ENCODE assay signal across 8 cellular contexts in the genomic region with DNA sequence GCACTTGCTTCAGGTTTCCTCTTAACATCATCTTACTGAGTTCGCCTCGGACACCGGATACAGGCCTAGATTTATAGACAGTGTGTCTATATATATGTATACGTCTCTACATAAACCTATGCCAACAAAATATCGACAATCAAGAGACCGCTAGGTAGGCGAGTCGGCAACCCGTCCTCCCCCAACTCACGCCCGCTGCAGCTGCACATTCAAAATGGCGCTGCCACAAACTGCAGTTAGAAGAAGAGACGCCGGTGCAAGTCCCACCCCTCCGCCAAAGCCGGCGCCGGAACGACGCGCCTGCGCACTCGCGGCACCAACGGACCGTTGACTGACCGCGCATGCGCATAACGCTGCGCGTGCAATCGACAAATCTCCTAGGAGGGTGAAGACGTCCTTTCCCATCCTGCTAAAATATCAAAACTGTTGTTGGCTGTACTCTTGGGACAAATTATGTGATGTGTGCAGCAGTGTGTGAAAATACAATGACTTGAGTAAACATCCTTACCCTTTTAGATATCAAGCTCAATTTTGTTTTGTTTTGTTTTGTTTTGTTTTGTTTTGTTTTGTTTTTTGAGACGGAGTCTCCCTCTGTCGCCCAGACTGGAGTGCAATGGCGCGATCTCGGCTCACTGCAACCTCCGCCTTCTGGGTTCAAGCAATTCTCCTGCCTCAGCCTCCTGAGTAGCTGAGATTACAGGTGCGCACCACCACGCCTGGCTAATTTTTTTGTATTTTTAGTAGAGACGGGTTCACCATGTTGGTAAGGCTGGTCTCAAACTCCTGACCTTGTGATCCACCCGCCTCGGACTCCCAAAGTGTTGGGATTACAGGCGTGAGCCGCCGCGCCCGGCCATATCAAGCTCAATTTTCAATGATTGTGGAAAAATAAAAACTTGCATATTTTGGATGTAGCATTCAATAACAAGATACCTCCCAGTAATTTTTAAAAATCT. TPM values are rescaled to one million over a fixed set of nuclear protein-coding genes. Genes with fewer than 3 reads are reported as not detected.
DNase-seq lines count a peak whose midpoint lies in the region; ATAC-seq and TF ChIP-seq lines count a peak whose summit lies in the region.
"Not testable (repeated sequence)": the region's sequence is repeated elsewhere in the genome, so short reads cannot be mapped to it uniquely, and the experiment has no call there.

A gene with protein sequence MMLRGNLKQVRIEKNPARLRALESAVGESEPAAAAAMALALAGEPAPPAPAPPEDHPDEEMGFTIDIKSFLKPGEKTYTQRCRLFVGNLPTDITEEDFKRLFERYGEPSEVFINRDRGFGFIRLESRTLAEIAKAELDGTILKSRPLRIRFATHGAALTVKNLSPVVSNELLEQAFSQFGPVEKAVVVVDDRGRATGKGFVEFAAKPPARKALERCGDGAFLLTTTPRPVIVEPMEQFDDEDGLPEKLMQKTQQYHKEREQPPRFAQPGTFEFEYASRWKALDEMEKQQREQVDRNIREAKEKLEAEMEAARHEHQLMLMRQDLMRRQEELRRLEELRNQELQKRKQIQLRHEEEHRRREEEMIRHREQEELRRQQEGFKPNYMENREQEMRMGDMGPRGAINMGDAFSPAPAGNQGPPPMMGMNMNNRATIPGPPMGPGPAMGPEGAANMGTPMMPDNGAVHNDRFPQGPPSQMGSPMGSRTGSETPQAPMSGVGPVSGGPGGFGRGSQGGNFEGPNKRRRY (minus strand): TSS at position 219 of the 956 bp plus-strand sequence. CDS start 188 bp downstream, at position 31.

- intact Hi-C loops in activated T-helper 2 cell treated with anti-CD3 and anti-CD28 coated beads, Interferon-gamma antibody, Interleukin-2, Interleukin-4, amounts not matched to agents 10 μg/mL and 5 μg/mL and 100 μg/mL, durations not matched to agents 14 hours and 24 hours and 36 hours (cut with micrococcal nuclease) = loop anchor here (1.0 to 2.0 kb wide), 3 partner anchors 80 to 177 kb away; a partner anchor contains a TSS
- intact Hi-C loops in naive thymus-derived CD4-positive, alpha-beta T cell (cut with micrococcal nuclease) = loop anchor here (1.0 to 10.0 kb wide), 10 partner anchors 44 to 1822 kb away; a partner anchor contains a TSS

- not testable (repeated sequence) for H3K36me3 Mint-ChIP-seq in activated T-helper 2 cell treated with anti-CD3 and anti-CD28 coated beads, Interferon-gamma antibody, Interleukin-2, Interleukin-4, amounts not matched to agents 10 μg/mL and 5 μg/mL and 100 μg/mL, durations not matched to agents 14 hours and 24 hours and 36 hours (ENCODE audit: low read depth)
- peaks cover 0 to 14% (median 8%) of the 10 kb centered on the region in 5 donors for H3K36me3 Mint-ChIP-seq in naive thymus-derived CD4-positive, alpha-beta T cell
- H3K36me3 Mint-ChIP-seq in stimulated activated naive B cell treated with anti-CD40 and anti-IgM and Interleukin-4, amounts not matched to agents 10 μg/mL and 1 μg/mL and 100 μg/mL, for 72 hours = peaks cover 7 to 20% of the 10 kb centered on the region in 2 donors

- POLR2A ChIA-PET in naive thymus-derived CD4-positive, alpha-beta T cell (lab: Charles Lee) = interaction anchor here (0.6 to 3.5 kb wide), 11 partner anchors 11 to 177 kb away, joined by 3 to 48 read pairs (median 4); a partner anchor contains a TSS

- not testable (repeated sequence) for H3F3A ChIP-seq in DOHH2 (ENCODE audit: control insufficient read depth, insufficient read depth)

- H3K27me3 ChIP-seq in DOHH2 (ENCODE audit: control insufficient read depth, low read length); RWPE2 (ENCODE audit: insufficient read depth, poor library complexity, severe bottlenecking); fibroblast of lung (ENCODE audit: control insufficient read depth, insufficient read depth, low read length); naive thymus-derived CD4-positive, alpha-beta T cell (ENCODE audit: control insufficient read depth in 2 of 2, insufficient read depth in 2 of 2, low read length in 2 of 2): not testable (repeated sequence)

- not testable (repeated sequence) for H4K20me1 ChIP-seq in DOHH2 (ENCODE audit: control insufficient read depth, insufficient read depth, low read depth, low read length); fibroblast of lung (ENCODE audit: control insufficient read depth, extremely low read depth, insufficient read depth, low read length)

- CTCF ChIA-PET in naive thymus-derived CD4-positive, alpha-beta T cell (lab: Charles Lee) = interaction anchor here (0.6 kb wide), 1 partner anchor 79 kb away, joined by 3 read pairs; no protein-coding TSS in a partner anchor

- H3K79me2 ChIP-seq in DOHH2 (ENCODE audit: control insufficient read depth, low read length) = peaks cover 24% of the 10 kb centered on the region
- H3K79me2 ChIP-seq in fibroblast of lung (ENCODE audit: control insufficient read depth, insufficient read depth, low read length) = peaks cover 21% of the 10 kb centered on the region

- TF ChIP-seq CTCF in DOHH2 (IDR thresholded peaks at IDR 0.05; ENCODE audit: low read depth, low read length, poor library complexity, severe bottlenecking); RWPE2 (IDR thresholded peaks at IDR 0.05; ENCODE audit: poor library complexity, severe bottlenecking); fibroblast of lung (conservative IDR thresholded peaks at IDR 0.05 in 1 of 2, IDR thresholded peaks at IDR 0.05 in 1 of 2; ENCODE audit: low read depth in 1 of 2, low read length in 2 of 2): not testable (repeated sequence)

- H3K4me1 Mint-ChIP-seq in activated T-helper 2 cell treated with anti-CD3 and anti-CD28 coated beads, Interferon-gamma antibody, Interleukin-2, Interleukin-4, amounts not matched to agents 10 μg/mL and 5 μg/mL and 100 μg/mL, durations not matched to agents 14 hours and 24 hours and 36 hours (ENCODE audit: low read depth); stimulated activated naive B cell treated with anti-CD40 and anti-IgM and Interleukin-4, amounts not matched to agents 10 μg/mL and 1 μg/mL and 100 μg/mL, for 72 hours: not testable (repeated sequence)
- H3K4me1 Mint-ChIP-seq in naive thymus-derived CD4-positive, alpha-beta T cell = peaks cover 0 to 13% (median 10%) of the 10 kb centered on the region in 7 donors

- H3K27ac Mint-ChIP-seq in activated T-helper 2 cell treated with anti-CD3 and anti-CD28 coated beads, Interferon-gamma antibody, Interleukin-2, Interleukin-4, amounts not matched to agents 10 μg/mL and 5 μg/mL and 100 μg/mL, durations not matched to agents 14 hours and 24 hours and 36 hours = peak within 1 kb of the TSS; percentile 97
- peak within 1 kb of the TSS; percentile 96 to 100 (median 99) for H3K27ac Mint-ChIP-seq in naive thymus-derived CD4-positive, alpha-beta T cell
- H3K27ac Mint-ChIP-seq in stimulated activated naive B cell treated with anti-CD40 and anti-IgM and Interleukin-4, amounts not matched to agents 10 μg/mL and 1 μg/mL and 100 μg/mL, for 72 hours = peak within 1 kb of the TSS; percentile 99

- H3K9me3 ChIP-seq in DOHH2 (ENCODE audit: control insufficient read depth, insufficient read depth, low read length); RWPE2 (ENCODE audit: severe bottlenecking); fibroblast of lung (ENCODE audit: control insufficient read depth, insufficient read depth, low read depth, low read length); naive thymus-derived CD4-positive, alpha-beta T cell (ENCODE audit: control insufficient read depth in 2 of 3, low read length in 3 of 3): not testable (repeated sequence)

- H3K4me2 ChIP-seq in DOHH2 (ENCODE audit: low read length) = peak within 1 kb of the TSS; percentile 60
- peak within 1 kb of the TSS; percentile 85 for H3K4me2 ChIP-seq in fibroblast of lung (ENCODE audit: extremely low read depth, insufficient read depth, low read length)

- peak within 1 kb of the TSS; percentile 85 for H2AFZ ChIP-seq in fibroblast of lung (ENCODE audit: low read length)

- H3K4me3 ChIP-seq in DOHH2 (ENCODE audit: low read length) (peak within 1 kb of the TSS; percentile 88), RWPE2 (ENCODE audit: severe bottlenecking) (peak within 1 kb of the TSS; percentile 70), fibroblast of lung (replicated peaks in 1 of 4; ENCODE audit: control extremely low read depth in 1 of 4, insufficient read depth in 1 of 4, low read depth in 3 of 4, low read length in 4 of 4) (peak within 1 kb of the TSS; percentile 71 to 97 (median 88))
- peak within 1 kb of the TSS; percentile 99 for H3K4me3 ChIP-seq in naive thymus-derived CD4-positive, alpha-beta T cell (ENCODE audit: low read length)

- peak within 1 kb of the TSS; percentile 93 for H3K4me3 Mint-ChIP-seq in activated T-helper 2 cell treated with anti-CD3 and anti-CD28 coated beads, Interferon-gamma antibody, Interleukin-2, Interleukin-4, amounts not matched to agents 10 μg/mL and 5 μg/mL and 100 μg/mL, durations not matched to agents 14 hours and 24 hours and 36 hours (ENCODE audit: low read depth)
- peak within 1 kb of the TSS; percentile 96 to 100 (median 98) for H3K4me3 Mint-ChIP-seq in naive thymus-derived CD4-positive, alpha-beta T cell
- H3K4me3 Mint-ChIP-seq in stimulated activated naive B cell treated with anti-CD40 and anti-IgM and Interleukin-4, amounts not matched to agents 10 μg/mL and 1 μg/mL and 100 μg/mL, for 72 hours = peak within 1 kb of the TSS; percentile 96 to 97

- peak; percentile 88 for ATAC-seq in RWPE2 (ENCODE audit: low read depth)
- ATAC-seq in naive thymus-derived CD4-positive, alpha-beta T cell = peak; percentile 93
- peak; percentile 90 to 93 for ATAC-seq in stimulated activated naive B cell treated with anti-CD40 and anti-IgM and Interleukin-4, amounts not matched to agents 10 μg/mL and 1 μg/mL and 100 μg/mL, for 72 hours (replicated peaks)

- H3K27ac ChIP-seq in DOHH2 (ENCODE audit: low read depth, low read length) = peak within 1 kb of the TSS; percentile 71
- peak within 1 kb of the TSS; percentile 62 for H3K27ac ChIP-seq in RWPE2 (ENCODE audit: poor library complexity, severe bottlenecking)
- H3K27ac ChIP-seq in fibroblast of lung (ENCODE audit: insufficient read depth, low read length) = peak within 1 kb of the TSS; percentile 96
- H3K27ac ChIP-seq in naive thymus-derived CD4-positive, alpha-beta T cell (ENCODE audit: low read depth, low read length) = peak within 1 kb of the TSS; percentile 98

- H3K9me2 ChIP-seq in DOHH2 (replicated peaks; ENCODE audit: control insufficient read depth, low read length) = not testable (repeated sequence)

- H3K9ac ChIP-seq in fibroblast of lung (ENCODE audit: insufficient read depth, low read length) = peak within 1 kb of the TSS; percentile 96

- not testable (repeated sequence) for H3K27me3 Mint-ChIP-seq in activated T-helper 2 cell treated with anti-CD3 and anti-CD28 coated beads, Interferon-gamma antibody, Interleukin-2, Interleukin-4, amounts not matched to agents 10 μg/mL and 5 μg/mL and 100 μg/mL, durations not matched to agents 14 hours and 24 hours and 36 hours (ENCODE audit: low read depth); naive thymus-derived CD4-positive, alpha-beta T cell; stimulated activated naive B cell treated with anti-CD40 and anti-IgM and Interleukin-4, amounts not matched to agents 10 μg/mL and 1 μg/mL and 100 μg/mL, for 72 hours

- DNase-seq in GOT3 (lab: John Stamatoyannopoulos, UW) = peak; percentile 77
- peak; percentile 98 for DNase-seq in LoVo (ENCODE audit: low spot score)
- DNase-seq in RWPE2 (ENCODE audit: low spot score) = peak; percentile 89
- DNase-seq in activated T-helper 2 cell treated with anti-CD3 and anti-CD28 coated beads, Interferon-gamma antibody, Interleukin-2, Interleukin-4, amounts not matched to agents 10 μg/mL and 5 μg/mL and 100 μg/mL, durations not matched to agents 14 hours and 24 hours and 36 hours (ENCODE audit: low spot score) = peak; percentile 95
- peak; percentile 89 to 94 for DNase-seq in fibroblast of lung (ENCODE audit: low read depth in 2 of 2)
- peak; percentile 93 to 96 (median 94) for DNase-seq in naive thymus-derived CD4-positive, alpha-beta T cell
- peak; percentile 93 for DNase-seq in stimulated activated naive B cell treated with anti-CD40 and anti-IgM and Interleukin-4, amounts not matched to agents 10 μg/mL and 1 μg/mL and 100 μg/mL, for 72 hours

- H3K9me3 Mint-ChIP-seq in activated T-helper 2 cell treated with anti-CD3 and anti-CD28 coated beads, Interferon-gamma antibody, Interleukin-2, Interleukin-4, amounts not matched to agents 10 μg/mL and 5 μg/mL and 100 μg/mL, durations not matched to agents 14 hours and 24 hours and 36 hours; naive thymus-derived CD4-positive, alpha-beta T cell; stimulated activated naive B cell treated with anti-CD40 and anti-IgM and Interleukin-4, amounts not matched to agents 10 μg/mL and 1 μg/mL and 100 μg/mL, for 72 hours: not testable (repeated sequence)

- peaks cover 11% of the 10 kb centered on the region for H3K4me1 ChIP-seq in DOHH2 (ENCODE audit: control insufficient read depth, low read length)
- not testable (repeated sequence) for H3K4me1 ChIP-seq in RWPE2 (ENCODE audit: insufficient read depth, poor library complexity, severe bottlenecking); fibroblast of lung (ENCODE audit: control insufficient read depth, extremely low read depth, insufficient read depth, low read length); naive thymus-derived CD4-positive, alpha-beta T cell (ENCODE audit: control insufficient read depth in 2 of 2, insufficient read depth in 2 of 2, low read length in 2 of 2)

- H3K36me3 ChIP-seq in DOHH2 (ENCODE audit: control insufficient read depth, low read length) (peaks cover 20% of the 10 kb centered on the region), RWPE2 (ENCODE audit: low read depth) (peaks cover 16% of the 10 kb centered on the region)
- not testable (repeated sequence) for H3K36me3 ChIP-seq in fibroblast of lung (ENCODE audit: control insufficient read depth, insufficient read depth, low read length); naive thymus-derived CD4-positive, alpha-beta T cell (ENCODE audit: control insufficient read depth in 2 of 3, insufficient read depth in 3 of 3, low read length in 3 of 3)

RNA-seq across cellular contexts. Expression of the gene that starts here (rescaled TPM):
- 68.8 and 69.0 TPM in 2 replicates for total RNA-seq in activated T-helper 2 cell treated with anti-CD3 and anti-CD28 coated beads, Interferon-gamma antibody, Interleukin-2, Interleukin-4, amounts not matched to agents 10 μg/mL and 5 μg/mL and 100 μg/mL, durations not matched to agents 14 hours and 24 hours and 36 hours
- 52.8 and 56.2 TPM in 2 replicates for total RNA-seq in fibroblast of lung
- polyA plus RNA-seq in fibroblast of lung = 47.2 and 52.8 TPM in 2 replicates
- 39.3 and 51.6 TPM in 2 replicates for polyA plus RNA-seq in fibroblast of lung (2012)
- 7.5 and 34.1 TPM in 2 replicates for polyA minus RNA-seq in fibroblast of lung (ENCODE audit: low replicate concordance)
- 10 to 100 TPM; 65.6 to 91.4 (median 79.1) TPM for total RNA-seq in naive thymus-derived CD4-positive, alpha-beta T cell
- 10 to 100 TPM; 32.0 to 46.1 TPM for polyA plus RNA-seq in naive thymus-derived CD4-positive, alpha-beta T cell

Comparison
In these comparisons a context has a peak if more than half of its experiments do, and no peak if none do; other contexts are left out.
1. Peak in every context shown above with its lines: DNase-seq, ATAC-seq, H3K4me3 ChIP-seq and H3K27ac ChIP-seq.